In the genomic region with DNA sequence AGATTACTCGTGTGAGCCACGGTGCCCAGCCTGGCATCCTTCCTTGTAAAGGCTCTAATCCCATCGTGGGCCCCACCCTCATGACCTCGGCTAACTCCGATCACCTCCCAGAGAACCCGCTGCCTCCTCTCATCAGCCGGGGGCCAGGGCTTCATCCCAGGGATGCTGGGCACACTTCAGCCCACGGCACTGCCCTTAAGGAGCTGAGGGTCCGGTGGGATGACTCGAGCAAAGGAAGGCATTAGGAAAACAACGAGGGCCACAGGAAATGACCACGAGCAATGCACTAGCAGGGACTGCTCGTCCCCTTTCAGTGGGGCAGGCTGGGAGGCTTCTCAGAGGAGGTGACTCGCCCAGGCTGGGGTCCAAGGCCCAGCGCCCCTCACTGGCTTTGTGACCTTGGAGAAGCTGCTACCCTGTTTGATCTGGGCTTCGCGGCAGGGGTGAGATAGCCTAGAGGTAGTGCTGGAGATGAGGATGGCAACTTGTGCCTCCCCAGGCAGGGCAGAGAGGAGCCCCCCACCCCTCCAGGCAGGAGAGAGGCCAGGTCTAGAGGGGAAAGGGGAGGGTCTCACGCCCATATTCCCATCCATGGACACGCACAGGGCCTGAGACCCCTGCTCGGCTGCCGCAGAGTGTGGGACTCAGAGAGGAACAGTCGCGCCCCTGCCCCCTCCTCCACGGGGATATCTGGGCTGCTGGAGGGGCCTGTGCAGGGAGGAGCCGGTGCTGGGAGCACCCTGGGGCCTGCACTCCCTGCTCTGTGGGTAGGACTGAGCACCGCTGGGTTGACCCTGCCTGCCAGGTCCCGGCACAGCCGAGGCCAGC, we compare ENCODE assay signal across 19 cellular contexts. TPM values are rescaled to one million over a fixed set of nuclear protein-coding genes. Genes with fewer than 3 reads are reported as not detected.
DNase-seq lines count a peak whose midpoint lies in the region; ATAC-seq and TF ChIP-seq lines count a peak whose summit lies in the region.
"Had no signal": no experiment of that assay in that cellular context is flagged by ENCODE, and none has a peak within 500 bp of the region (broad histone marks: within the 10 kb centered on the region; RNA-seq: fewer than 3 reads in every experiment).

No MANE protein-coding gene starts in this region.

- no peak overlapping the region for H2BK120ac ChIP-seq in H9 (ENCODE audit: low read depth, low read length, poor library complexity, severe bottlenecking)

- no peak overlapping the region for H2AK5ac ChIP-seq in H9 (ENCODE audit: insufficient read length, low read length)

- no peak overlapping the region for H2BK20ac ChIP-seq in H9 (ENCODE audit: low read depth, low read length, poor library complexity, severe bottlenecking)

- no CpG with 5 or more reads among the region's 28 CpGs for WGBS in H9 (ENCODE audit: extremely low coverage, insufficient read length, low lambda C conversion rate)

- H3K4me1 ChIP-seq in H9 (ENCODE audit: insufficient read depth, low read length), result no peaks in the 10 kb centered on the region; the same call in 1 of the 2 replicates

- no peak overlapping the region for H2BK5ac ChIP-seq in H9 (ENCODE audit: insufficient read length, low read length)

- no peak overlapping the region for H3K14ac ChIP-seq in H9 (ENCODE audit: insufficient read depth, low read length)

- H3K9ac ChIP-seq in H9 (ENCODE audit: extremely low read depth, insufficient read length, low read length), result no peak overlapping the region

- H3K27ac ChIP-seq in H9 (ENCODE audit: insufficient read length, low read depth, low read length), result no peak overlapping the region
- H3K27ac ChIP-seq: SJCRH30 had no signal

- no peak for ATAC-seq in omental fat pad (ENCODE audit: low FRiP score)
- ATAC-seq in HG02759 (IDR thresholded peaks at IDR 0.05; ENCODE audit: unreplicated experiment), result no peak
- no peak for ATAC-seq in GM21381 (IDR thresholded peaks at IDR 0.05; ENCODE audit: unreplicated experiment)
- ATAC-seq in GM21528 (IDR thresholded peaks at IDR 0.05; ENCODE audit: low FRiP score, unreplicated experiment), result no peak
- ATAC-seq: GM12878 had no signal

- no peak overlapping the region for H2BK12ac ChIP-seq in H9 (ENCODE audit: insufficient read length, low read depth, low read length)

- H3K9me3 ChIP-seq in H9 (ENCODE audit: control insufficient read depth, low read depth, low read length), result no peaks in the 10 kb centered on the region
- H3K9me3 ChIP-seq: SJCRH30 had no signal

- no peaks in the 10 kb centered on the region for H4K20me1 ChIP-seq in H9 (ENCODE audit: control insufficient read depth, insufficient read depth, insufficient read length)

- H3K9me3 Mint-ChIP-seq in H9, result peaks cover 2 to 8% of the 10 kb centered on the region in 2 experiments; a peak in 3 of 5 replicates

- H3K18ac ChIP-seq in H9 (ENCODE audit: insufficient read length, low read depth, low read length), result no peak overlapping the region

- no peak overlapping the region for H2BK15ac ChIP-seq in H9 (ENCODE audit: low read depth, low read length)

- no peaks in the 10 kb centered on the region for H3K23me2 ChIP-seq in H9 (ENCODE audit: insufficient read length, low read depth, low read length, poor library complexity, severe bottlenecking)

- H3K79me2 ChIP-seq in H9 (ENCODE audit: insufficient read depth, low read length), result no peaks in the 10 kb centered on the region

- H2AFZ ChIP-seq in H9 (ENCODE audit: low read length), result no peak overlapping the region

- H3K36me3 Mint-ChIP-seq in H9 (ENCODE audit: insufficient read depth in 1 of 3, low read depth in 3 of 3), result peaks cover 0 to 2% (median 0%) of the 10 kb centered on the region in 3 experiments; a peak in 2 of 7 replicates

- DNase-seq in D341Med (ENCODE audit: low spot score), result peak; percentile 22
- peak; percentile 29 for DNase-seq in H9
- peak; percentile 1 for DNase-seq in effector CD4-positive, alpha-beta T cell
- peak; percentile 5 for DNase-seq in omental fat pad (ENCODE audit: low spot score)
- DNase-seq in NCI-H146 (lab: John Stamatoyannopoulos, UW), result no peak
- DNase-seq: anterior cingulate cortex; COR-L47; foreskin melanocyte; HCEC 1CT; mesendoderm; NCI-H1436 treated with DMSO at 0.1 percent for 48 hours; NCI-H226; SJCRH30; stimulated activated CD4-positive, alpha-beta T cell treated with anti-CD3 and anti-CD28 coated beads, Interleukin-2, amount 100 ng/mL, for 48 hours had no signal

- H3K27ac Mint-ChIP-seq in H9, result no peak overlapping the region

- H3K23ac ChIP-seq in H9 (ENCODE audit: insufficient read length, low read depth, low read length), result no peak overlapping the region

- no peak overlapping the region for H3K4me3 Mint-ChIP-seq in H9
- H3K4me3 Mint-ChIP-seq: neural crest cell had no signal

- no peak overlapping the region for H4K91ac ChIP-seq in H9 (ENCODE audit: insufficient read length, low read depth, low read length)

- H4K8ac ChIP-seq in H9 (replicated peaks; ENCODE audit: insufficient read length, low read depth, low read length), result no peak overlapping the region

- H3K56ac ChIP-seq in H9 (ENCODE audit: insufficient read length, low read depth, low read length), result no peak overlapping the region

- H3K4me2 ChIP-seq in H9 (ENCODE audit: insufficient read depth, insufficient read length, low read length), result no peak overlapping the region

- H3T11ph ChIP-seq in H9 (ENCODE audit: low read length), result no peak overlapping the region

- TF ChIP-seq CTCF in H9 (conservative IDR thresholded peaks at IDR 0.05), result no peak
- TF ChIP-seq CTCF in omental fat pad (IDR thresholded peaks at IDR 0.05), result no peak

- no peak overlapping the region for H3K4ac ChIP-seq in H9 (ENCODE audit: low read depth, low read length)

- H4K5ac ChIP-seq in H9 (ENCODE audit: insufficient read length, low read depth, low read length), result no peak overlapping the region

- peaks cover 14 to 22% of the 10 kb centered on the region in 2 experiments for H3K4me1 Mint-ChIP-seq in H9

- H3K27me3 ChIP-seq in H9 (ENCODE audit: insufficient read depth, low read length), result 0 out of 2 replicates have a peak, but pooled peaks cover 3% of the 10 kb centered on the region
- H3K27me3 ChIP-seq: SJCRH30 had no signal

- H3K79me1 ChIP-seq in H9 (ENCODE audit: insufficient read depth, low read depth, low read length, poor library complexity, severe bottlenecking), result no peaks in the 10 kb centered on the region

- H3K27me3 Mint-ChIP-seq in H9 (ENCODE audit: low read depth), result peaks cover 28% of the 10 kb centered on the region

RNA-seq across cellular contexts. Expression of a gene that starts 26.8 kb away (rescaled TPM):
- total RNA-seq in H9 (2021) (3.7 and 4.0 TPM in 2 replicates), omental fat pad (1 to 10 TPM; 3.8 to 6.0 (median 4.1) TPM)
- total RNA-seq: GM12878 had no signal
